ENCODE assay signal across 8 cellular contexts in the genomic region with DNA sequence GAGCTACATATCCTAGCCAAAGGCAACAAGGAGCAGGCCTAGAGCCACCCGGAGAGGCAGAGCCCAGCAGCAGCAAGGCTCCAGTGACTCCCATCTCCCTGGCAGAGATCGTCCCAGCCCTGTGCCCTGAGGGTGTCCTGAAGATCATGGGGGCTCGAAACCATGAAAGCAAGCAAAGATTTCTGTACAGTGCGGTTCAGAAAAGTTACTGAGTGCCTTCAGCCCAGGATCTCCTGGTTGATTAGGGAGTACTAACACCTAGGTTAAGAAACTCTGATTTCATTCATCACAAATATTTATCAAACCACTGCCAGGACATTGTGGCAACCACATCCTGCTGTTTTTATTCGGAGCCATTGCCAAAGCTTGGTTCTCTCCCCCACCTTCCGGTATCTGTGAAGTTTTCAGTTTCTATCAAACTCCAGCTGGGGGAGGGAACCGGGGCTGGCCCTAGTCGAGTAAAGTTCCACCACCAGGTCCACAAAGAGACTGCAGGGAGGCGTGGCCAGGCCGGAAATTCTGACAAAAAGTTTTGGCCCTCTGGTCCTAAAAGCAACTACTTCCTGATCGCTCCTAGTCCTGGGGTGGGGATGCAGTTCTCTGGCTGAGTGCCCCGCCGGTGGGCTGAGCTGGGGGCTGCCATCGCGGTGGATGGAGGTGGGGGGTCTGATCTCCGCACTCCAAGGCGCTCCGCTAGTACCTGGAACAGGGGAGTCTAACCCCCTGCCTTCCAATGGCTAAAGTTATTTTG. TPM values are rescaled to one million over a fixed set of nuclear protein-coding genes. Genes with fewer than 3 reads are reported as not detected.
DNase-seq lines count a peak whose midpoint lies in the region; ATAC-seq and TF ChIP-seq lines count a peak whose summit lies in the region.

No MANE protein-coding gene starts in this region.

- H2AFZ ChIP-seq in mammary epithelial cell (ENCODE audit: low read depth, low read length), result peak overlapping the region; percentile 83

- no peaks in the 10 kb centered on the region for H3K9me3 ChIP-seq in mammary epithelial cell (replicated peaks; ENCODE audit: insufficient read depth, low read length)

- TSS peak; percentile 84 for BruUV-seq in mammary epithelial cell (replicated peaks; lab: Mats Ljungman, UMichigan)

- TF ChIP-seq CTCF in VCaP (conservative IDR thresholded peaks at IDR 0.05) (peak; percentile 37), mammary epithelial cell (conservative IDR thresholded peaks at IDR 0.05 in 1 of 2, IDR thresholded peaks at IDR 0.05 in 1 of 2; ENCODE audit: extremely low read depth in 1 of 2, insufficient read depth in 1 of 2, low read depth in 1 of 2, low read length in 2 of 2) (peak; percentile 12 to 43)

- WGBS in mammary epithelial cell (ENCODE audit: low coverage, missing lambda C conversion rate), result 2% methylated on average over 12 of the region's 18 CpGs

- peak overlapping the region; percentile 65 for H3K27ac ChIP-seq in VCaP
- H3K27ac ChIP-seq in mammary epithelial cell (ENCODE audit: insufficient read depth, low read depth, low read length), result peak overlapping the region; percentile 98

- H4K20me1 ChIP-seq in mammary epithelial cell (ENCODE audit: insufficient read depth, low read length), result no peaks in the 10 kb centered on the region

- CTCF ChIA-PET in mammary epithelial cell (lab: Charles Lee; ENCODE audit: low non-redundant PET), result no interaction called here

- peak overlapping the region; percentile 88 for H3K4me2 ChIP-seq in mammary epithelial cell (ENCODE audit: insufficient read depth, low read depth, low read length)

- in situ Hi-C loops in mammary epithelial cell (cut with MboI; ENCODE audit: low sequenced_read_pairs in 2 of 2), result no loop called here

- peak overlapping the region; percentile 72 for H3K4me3 ChIP-seq in Jurkat, Clone E6-1 (ENCODE audit: low read length)
- H3K4me3 ChIP-seq in mammary epithelial cell (replicated peaks in 1 of 3; ENCODE audit: insufficient read depth in 1 of 3, low read depth in 2 of 3, low read length in 3 of 3), result peak overlapping the region; percentile 85 to 87 (median 87)

- H3K79me2 ChIP-seq in mammary epithelial cell (ENCODE audit: insufficient read depth, low read length), result peaks cover 48% of the 10 kb centered on the region

- intact Hi-C loops in mammary epithelial cell (cut with micrococcal nuclease), result loop anchor here (1.0 kb wide), 2 partner anchors 67 to 125 kb away; no protein-coding TSS in a partner anchor

- peaks cover 3% of the 10 kb centered on the region for H3K36me3 ChIP-seq in mammary epithelial cell (ENCODE audit: insufficient read depth, low read length)

- peak; percentile 94 for DNase-seq in GF-D8 (lab: John Stamatoyannopoulos, UW)
- DNase-seq in Jurkat, Clone E6-1 (ENCODE audit: low read depth, low spot score), result peak; percentile 98
- peak; percentile 97 for DNase-seq in mammary epithelial cell
- peak; percentile 79 for DNase-seq in iPS-NIHi7 (ENCODE audit: extremely low spot score)
- DNase-seq in smooth muscle cell of the brain vasculature (ENCODE audit: low read depth, low spot score), result peak; percentile 77
- no peak for DNase-seq in DMS153 treated with DMSO at 0.1 percent for 48 hours (lab: John Stamatoyannopoulos, UW; ENCODE audit: unreplicated experiment)

- no peaks in the 10 kb centered on the region for H3K27me3 ChIP-seq in mammary epithelial cell (ENCODE audit: insufficient read depth, low read length)

- peak overlapping the region; percentile 98 for H3K9ac ChIP-seq in mammary epithelial cell (ENCODE audit: insufficient read depth, low read length)

- peaks cover 29% of the 10 kb centered on the region for H3K4me1 ChIP-seq in mammary epithelial cell (ENCODE audit: insufficient read depth, low read length)

- peak; percentile 70 for ATAC-seq in GM21717 (IDR thresholded peaks at IDR 0.05; ENCODE audit: unreplicated experiment)

- dilution Hi-C loops in mammary epithelial cell (cut with HindIII; ENCODE audit: low sequenced_read_pairs), result loop anchor here (5.0 kb wide), 3 partner anchors 37 to 157 kb away; partner anchors contain the start of gene HMCES

RNA-seq across cellular contexts. Expression of gene RAB43, which starts 1.2 kb away (rescaled TPM):
- 14.4 TPM for polyA plus RNA-seq in Jurkat, Clone E6-1 (2012; ENCODE audit: insufficient read depth, insufficient read length)
- total RNA-seq in mammary epithelial cell, result 10 to 100 TPM; 23.5 to 30.5 TPM
- polyA plus RNA-seq in mammary epithelial cell, result 14.6 TPM
- polyA minus RNA-seq in mammary epithelial cell, result 25.0 TPM

RNA-seq across cellular contexts. Expression of gene ISY1, which starts 40.4 kb away (rescaled TPM):
- polyA plus RNA-seq in Jurkat, Clone E6-1 (2012; ENCODE audit: insufficient read depth, insufficient read length), result 83.5 TPM
- total RNA-seq in mammary epithelial cell, result 10 to 100 TPM; 16.8 to 38.2 TPM
- polyA plus RNA-seq in mammary epithelial cell, result 27.4 TPM
- polyA minus RNA-seq in mammary epithelial cell, result 29.5 TPM

RNA-seq across cellular contexts. Expression of gene GP9, which starts 59.9 kb away (rescaled TPM):
- not detected for polyA plus RNA-seq in Jurkat, Clone E6-1 (2012; ENCODE audit: insufficient read depth, insufficient read length)
- total RNA-seq in mammary epithelial cell, result not detected
- polyA plus RNA-seq in mammary epithelial cell, result not detected
- polyA minus RNA-seq in mammary epithelial cell, result not detected
